In the genomic region with DNA sequence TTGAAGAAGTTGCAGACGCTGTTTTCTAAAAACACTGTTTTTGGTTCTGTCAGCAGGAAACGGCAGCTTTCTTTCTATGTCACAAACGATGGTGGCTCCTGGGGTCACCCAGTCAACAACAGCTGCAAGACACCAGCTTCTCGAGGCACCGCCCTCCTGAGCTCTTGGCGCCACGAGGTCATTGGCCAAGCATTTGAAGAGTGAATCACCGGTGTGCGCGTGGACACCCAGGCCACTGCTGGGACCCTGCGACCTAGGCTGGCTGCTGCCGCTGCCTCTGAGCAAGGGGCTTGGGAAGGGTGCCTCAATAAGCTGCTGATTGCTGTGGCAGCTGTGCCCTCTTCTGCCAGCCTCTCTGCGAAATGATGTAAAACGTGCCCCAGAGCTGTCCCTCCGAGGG, we compare ENCODE assay signal across 27 cellular contexts. TPM values are rescaled to one million over a fixed set of nuclear protein-coding genes. Genes with fewer than 3 reads are reported as not detected.
"Had no signal": no experiment of that assay in that cellular context is flagged by ENCODE, and none has a peak within 500 bp of the region (broad histone marks: within the 10 kb centered on the region; RNA-seq: fewer than 3 reads in every experiment).

No MANE protein-coding gene starts in this region.

- ATAC-seq: activated CD4-positive, alpha-beta T cell treated with anti-CD3 and anti-CD28 coated beads for 36 hours; activated T-helper 17 cell treated with anti-CD3 and anti-CD28 coated beads, Interleukin-2, amount 50 U/mL, for 72 hours; PC-3 had no signal

- H3K4me2 ChIP-seq: KMS-11 had no signal

- H3K36me3 ChIP-seq: WERI-Rb-1 had no signal

- H3K36me3 Mint-ChIP-seq: activated naive CD8-positive, alpha-beta T cell; brain had no signal

- H3K27me3 Mint-ChIP-seq: activated CD4-positive, alpha-beta memory T cell treated with anti-CD3 and anti-CD28 coated beads, Interleukin-2, amount 10 ng/mL, durations not matched to agents 7 days and 5 days; activated CD4-positive, alpha-beta T cell treated with anti-CD3 and anti-CD28 coated beads for 36 hours; activated T-helper 17 cell treated with anti-CD3 and anti-CD28 coated beads, Interleukin-2, amount 50 U/mL, for 72 hours; brain; central memory CD8-positive, alpha-beta T cell had no signal

- H3K27ac Mint-ChIP-seq: activated CD4-positive, alpha-beta memory T cell treated with anti-CD3 and anti-CD28 coated beads, Interleukin-2, amount 10 ng/mL, durations not matched to agents 7 days and 5 days; activated CD4-positive, alpha-beta T cell treated with anti-CD3 and anti-CD28 coated beads for 36 hours; activated naive CD4-positive, alpha-beta T cell treated with anti-CD3 and anti-CD28 coated beads for 36 hours; activated naive CD8-positive, alpha-beta T cell; activated T-helper 17 cell treated with anti-CD3 and anti-CD28 coated beads, Interleukin-2, amount 50 U/mL, for 72 hours; brain had no signal

- H3K9me3 Mint-ChIP-seq: activated naive CD4-positive, alpha-beta T cell treated with anti-CD3 and anti-CD28 coated beads for 36 hours; activated T-helper 17 cell treated with anti-CD3 and anti-CD28 coated beads, Interleukin-2, amount 50 U/mL, for 72 hours; central memory CD8-positive, alpha-beta T cell had no signal

- FAIRE-seq: astrocyte, RCC 7860 had no signal

- H3K9ac ChIP-seq: KMS-11 had no signal

- H3K4me3 Mint-ChIP-seq: activated CD4-positive, alpha-beta memory T cell treated with anti-CD3 and anti-CD28 coated beads, Interleukin-2, amount 10 ng/mL, durations not matched to agents 7 days and 5 days; activated CD4-positive, alpha-beta T cell treated with anti-CD3 and anti-CD28 coated beads for 36 hours; activated naive CD4-positive, alpha-beta T cell treated with anti-CD3 and anti-CD28 coated beads for 36 hours; activated naive CD8-positive, alpha-beta T cell; activated T-helper 17 cell treated with anti-CD3 and anti-CD28 coated beads, Interleukin-2, amount 50 U/mL, for 72 hours; brain; central memory CD8-positive, alpha-beta T cell had no signal

- DNase-seq: activated CD4-positive, alpha-beta memory T cell treated with anti-CD3 and anti-CD28 coated beads, Interleukin-2, amount 10 ng/mL, durations not matched to agents 7 days and 5 days; activated CD4-positive, alpha-beta T cell treated with anti-CD3 and anti-CD28 coated beads for 36 hours; activated CD4-positive, alpha-beta T cell treated with anti-CD3 and anti-CD28 coated beads, Interleukin-2, amount 50 U/mL, for 1 hour; activated gamma-delta T cell; activated naive CD4-positive, alpha-beta T cell treated with anti-CD3 and anti-CD28 coated beads for 36 hours; activated T-cell treated with anti-CD3 and anti-CD28 coated beads for 4 hours; activated T-cell treated with anti-CD3 and anti-CD28 coated beads, Interleukin-2, amount 50 U/mL, for 48 hours; amygdala; NCI-H1105; NCI-H1436; NCI-H1694 treated with DMSO at 0.1 percent for 48 hours; NCI-H2029 treated with DMSO at 0.1 percent for 48 hours; NCI-H345; NCI-H510A; NCI-H526 treated with DMSO at 0.1 percent for 48 hours; NCI-H82; PC-3; SHP77 treated with DMSO at 0.1 percent for 48 hours; WERI-Rb-1 had no signal

- H3K4me1 Mint-ChIP-seq: activated CD4-positive, alpha-beta memory T cell treated with anti-CD3 and anti-CD28 coated beads, Interleukin-2, amount 10 ng/mL, durations not matched to agents 7 days and 5 days; activated CD4-positive, alpha-beta T cell treated with anti-CD3 and anti-CD28 coated beads for 36 hours; activated T-helper 17 cell treated with anti-CD3 and anti-CD28 coated beads, Interleukin-2, amount 50 U/mL, for 72 hours; brain; central memory CD8-positive, alpha-beta T cell had no signal

- H3K27ac ChIP-seq: KMS-11, WERI-Rb-1 had no signal

RNA-seq across cellular contexts. Expression of gene VIPR2, which starts 22.5 kb away (rescaled TPM):
- total RNA-seq: MCF 10A, PC-3 had no signal
